1 cellular context compared by ENCODE assay signal in the genomic region with DNA sequence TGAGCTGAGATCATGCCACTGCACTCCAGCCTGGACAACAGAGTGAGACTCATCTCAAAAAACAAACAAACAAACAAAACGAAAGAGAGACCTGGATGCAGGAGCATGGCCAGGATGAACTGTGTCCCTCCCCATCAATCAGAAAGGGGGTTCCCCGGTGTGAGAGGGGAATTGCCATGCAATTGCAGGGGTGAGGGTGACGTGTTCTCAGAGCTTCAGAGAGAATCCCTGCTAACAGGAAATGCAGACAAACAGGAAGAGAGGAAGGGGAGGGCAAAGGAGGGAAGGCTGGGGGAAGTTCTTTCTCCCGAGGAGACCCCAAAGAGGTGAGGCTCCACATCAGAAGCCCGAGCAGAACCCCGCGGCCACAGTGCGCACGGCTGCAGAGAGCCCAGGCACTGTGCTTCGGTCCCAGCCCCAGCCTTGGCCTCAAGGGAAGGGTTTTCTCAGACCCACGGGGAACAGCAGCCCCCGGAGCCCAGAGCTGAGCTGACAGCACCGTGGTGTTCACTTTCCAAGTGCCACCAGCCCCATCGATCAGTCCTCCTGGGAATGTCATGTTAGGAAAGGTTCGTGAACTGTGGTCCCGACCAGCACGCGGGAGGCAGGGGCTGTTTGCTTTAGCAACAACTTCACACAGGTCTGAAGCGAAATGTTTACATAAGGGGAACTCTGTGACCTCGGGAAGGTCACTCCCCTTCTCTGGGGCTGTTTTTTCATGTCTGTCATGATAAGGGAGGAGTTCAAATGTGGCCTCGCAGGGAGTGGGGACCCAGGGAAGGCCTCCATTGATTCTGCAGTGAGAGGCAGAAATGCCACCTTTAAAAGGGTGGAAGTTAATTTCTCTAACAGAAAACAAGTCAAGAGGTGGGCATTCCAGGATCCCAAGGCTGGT.
TF ChIP-seq lines count a peak whose summit lies in the region.

No MANE protein-coding gene starts in this region.

TF ChIP-seq in HepG2, 621 proteins besides CTCF, POLR2A, EP300 and RAD21 (continued from another document and continues in another):
- TF ChIP-seq, protein P1, sequence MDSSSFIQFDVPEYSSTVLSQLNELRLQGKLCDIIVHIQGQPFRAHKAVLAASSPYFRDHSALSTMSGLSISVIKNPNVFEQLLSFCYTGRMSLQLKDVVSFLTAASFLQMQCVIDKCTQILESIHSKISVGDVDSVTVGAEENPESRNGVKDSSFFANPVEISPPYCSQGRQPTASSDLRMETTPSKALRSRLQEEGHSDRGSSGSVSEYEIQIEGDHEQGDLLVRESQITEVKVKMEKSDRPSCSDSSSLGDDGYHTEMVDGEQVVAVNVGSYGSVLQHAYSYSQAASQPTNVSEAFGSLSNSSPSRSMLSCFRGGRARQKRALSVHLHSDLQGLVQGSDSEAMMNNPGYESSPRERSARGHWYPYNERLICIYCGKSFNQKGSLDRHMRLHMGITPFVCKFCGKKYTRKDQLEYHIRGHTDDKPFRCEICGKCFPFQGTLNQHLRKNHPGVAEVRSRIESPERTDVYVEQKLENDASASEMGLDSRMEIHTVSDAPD (CRISPR knock-in tag; IDR thresholded peaks at IDR 0.05): no peak; the same call in 1 of the 2 replicates
- TF ChIP-seq, protein P2, sequence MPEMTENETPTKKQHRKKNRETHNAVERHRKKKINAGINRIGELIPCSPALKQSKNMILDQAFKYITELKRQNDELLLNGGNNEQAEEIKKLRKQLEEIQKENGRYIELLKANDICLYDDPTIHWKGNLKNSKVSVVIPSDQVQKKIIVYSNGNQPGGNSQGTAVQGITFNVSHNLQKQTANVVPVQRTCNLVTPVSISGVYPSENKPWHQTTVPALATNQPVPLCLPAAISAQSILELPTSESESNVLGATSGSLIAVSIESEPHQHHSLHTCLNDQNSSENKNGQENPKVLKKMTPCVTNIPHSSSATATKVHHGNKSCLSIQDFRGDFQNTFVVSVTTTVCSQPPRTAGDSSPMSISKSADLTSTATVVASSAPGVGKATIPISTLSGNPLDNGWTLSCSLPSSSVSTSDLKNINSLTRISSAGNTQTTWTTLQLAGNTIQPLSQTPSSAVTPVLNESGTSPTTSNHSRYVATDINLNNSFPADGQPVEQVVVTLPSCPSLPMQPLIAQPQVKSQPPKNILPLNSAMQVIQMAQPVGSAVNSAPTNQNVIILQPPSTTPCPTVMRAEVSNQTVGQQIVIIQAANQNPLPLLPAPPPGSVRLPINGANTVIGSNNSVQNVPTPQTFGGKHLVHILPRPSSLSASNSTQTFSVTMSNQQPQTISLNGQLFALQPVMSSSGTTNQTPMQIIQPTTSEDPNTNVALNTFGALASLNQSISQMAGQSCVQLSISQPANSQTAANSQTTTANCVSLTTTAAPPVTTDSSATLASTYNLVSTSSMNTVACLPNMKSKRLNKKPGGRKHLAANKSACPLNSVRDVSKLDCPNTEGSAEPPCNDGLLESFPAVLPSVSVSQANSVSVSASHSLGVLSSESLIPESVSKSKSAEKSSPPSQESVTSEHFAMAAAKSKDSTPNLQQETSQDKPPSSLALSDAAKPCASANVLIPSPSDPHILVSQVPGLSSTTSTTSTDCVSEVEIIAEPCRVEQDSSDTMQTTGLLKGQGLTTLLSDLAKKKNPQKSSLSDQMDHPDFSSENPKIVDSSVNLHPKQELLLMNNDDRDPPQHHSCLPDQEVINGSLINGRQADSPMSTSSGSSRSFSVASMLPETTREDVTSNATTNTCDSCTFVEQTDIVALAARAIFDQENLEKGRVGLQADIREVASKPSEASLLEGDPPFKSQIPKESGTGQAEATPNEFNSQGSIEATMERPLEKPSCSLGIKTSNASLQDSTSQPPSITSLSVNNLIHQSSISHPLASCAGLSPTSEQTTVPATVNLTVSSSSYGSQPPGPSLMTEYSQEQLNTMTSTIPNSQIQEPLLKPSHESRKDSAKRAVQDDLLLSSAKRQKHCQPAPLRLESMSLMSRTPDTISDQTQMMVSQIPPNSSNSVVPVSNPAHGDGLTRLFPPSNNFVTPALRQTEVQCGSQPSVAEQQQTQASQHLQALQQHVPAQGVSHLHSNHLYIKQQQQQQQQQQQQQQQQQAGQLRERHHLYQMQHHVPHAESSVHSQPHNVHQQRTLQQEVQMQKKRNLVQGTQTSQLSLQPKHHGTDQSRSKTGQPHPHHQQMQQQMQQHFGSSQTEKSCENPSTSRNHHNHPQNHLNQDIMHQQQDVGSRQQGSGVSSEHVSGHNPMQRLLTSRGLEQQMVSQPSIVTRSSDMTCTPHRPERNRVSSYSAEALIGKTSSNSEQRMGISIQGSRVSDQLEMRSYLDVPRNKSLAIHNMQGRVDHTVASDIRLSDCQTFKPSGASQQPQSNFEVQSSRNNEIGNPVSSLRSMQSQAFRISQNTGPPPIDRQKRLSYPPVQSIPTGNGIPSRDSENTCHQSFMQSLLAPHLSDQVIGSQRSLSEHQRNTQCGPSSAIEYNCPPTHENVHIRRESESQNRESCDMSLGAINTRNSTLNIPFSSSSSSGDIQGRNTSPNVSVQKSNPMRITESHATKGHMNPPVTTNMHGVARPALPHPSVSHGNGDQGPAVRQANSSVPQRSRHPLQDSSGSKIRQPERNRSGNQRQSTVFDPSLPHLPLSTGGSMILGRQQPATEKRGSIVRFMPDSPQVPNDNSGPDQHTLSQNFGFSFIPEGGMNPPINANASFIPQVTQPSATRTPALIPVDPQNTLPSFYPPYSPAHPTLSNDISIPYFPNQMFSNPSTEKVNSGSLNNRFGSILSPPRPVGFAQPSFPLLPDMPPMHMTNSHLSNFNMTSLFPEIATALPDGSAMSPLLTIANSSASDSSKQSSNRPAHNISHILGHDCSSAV (CRISPR knock-in tag; IDR thresholded peaks at IDR 0.05; ENCODE audit: borderline replicate concordance): 0 out of 2 replicates have a peak, but pooled peaks have one; percentile 9
- TF ChIP-seq DMAP1 (CRISPR knock-in tag; IDR thresholded peaks at IDR 0.05) (peak; percentile 67; the same call in 1 of the 2 replicates), ZNF24 (IDR thresholded peaks at IDR 0.05) (no peak), LCORL (IDR thresholded peaks at IDR 0.05) (no peak), LCORL (CRISPR knock-in tag; IDR thresholded peaks at IDR 0.05) (peak; percentile 97), TOPORS (CRISPR knock-in tag; IDR thresholded peaks at IDR 0.05) (peak; percentile 22; the same call in 1 of the 2 replicates), HDAC2 (CRISPR knock-in tag; IDR thresholded peaks at IDR 0.05) (peak; percentile 99), ARNT2 (CRISPR knock-in tag; IDR thresholded peaks at IDR 0.05; ENCODE audit: low read depth) (peak; percentile 84), XRCC5 (optimal IDR thresholded peaks at IDR 0.05; ENCODE audit: low read length) (peak; percentile 64), IKZF4 (CRISPR knock-in tag; IDR thresholded peaks at IDR 0.05; ENCODE audit: borderline replicate concordance, low read depth, not compliant biosample characterization) (peak; percentile 51), THYN1 (CRISPR knock-in tag; IDR thresholded peaks at IDR 0.05; ENCODE audit: borderline replicate concordance, low read depth) (no peak), ESRRA (CRISPR knock-in tag; IDR thresholded peaks at IDR 0.05; ENCODE audit: low read depth) (peak; percentile 96), CHCHD3 (CRISPR knock-in tag; IDR thresholded peaks at IDR 0.05) (no peak), ZNF3 (CRISPR knock-in tag; IDR thresholded peaks at IDR 0.05) (no peak), SMAD3 (CRISPR knock-in tag; IDR thresholded peaks at IDR 0.05) (peak; percentile 97), ZNF768 (CRISPR knock-in tag; IDR thresholded peaks at IDR 0.05) (0 out of 2 replicates have a peak, but pooled peaks have one; percentile 12), ZNF678 (CRISPR knock-in tag; IDR thresholded peaks at IDR 0.05) (0 out of 2 replicates have a peak, but pooled peaks have one; percentile 63), CEBPB (IDR thresholded peaks at IDR 0.05; ENCODE audit: borderline replicate concordance, low read depth, low read length) (peak; percentile 48; the same call in 1 of the 2 replicates)
- TF ChIP-seq, protein P3, sequence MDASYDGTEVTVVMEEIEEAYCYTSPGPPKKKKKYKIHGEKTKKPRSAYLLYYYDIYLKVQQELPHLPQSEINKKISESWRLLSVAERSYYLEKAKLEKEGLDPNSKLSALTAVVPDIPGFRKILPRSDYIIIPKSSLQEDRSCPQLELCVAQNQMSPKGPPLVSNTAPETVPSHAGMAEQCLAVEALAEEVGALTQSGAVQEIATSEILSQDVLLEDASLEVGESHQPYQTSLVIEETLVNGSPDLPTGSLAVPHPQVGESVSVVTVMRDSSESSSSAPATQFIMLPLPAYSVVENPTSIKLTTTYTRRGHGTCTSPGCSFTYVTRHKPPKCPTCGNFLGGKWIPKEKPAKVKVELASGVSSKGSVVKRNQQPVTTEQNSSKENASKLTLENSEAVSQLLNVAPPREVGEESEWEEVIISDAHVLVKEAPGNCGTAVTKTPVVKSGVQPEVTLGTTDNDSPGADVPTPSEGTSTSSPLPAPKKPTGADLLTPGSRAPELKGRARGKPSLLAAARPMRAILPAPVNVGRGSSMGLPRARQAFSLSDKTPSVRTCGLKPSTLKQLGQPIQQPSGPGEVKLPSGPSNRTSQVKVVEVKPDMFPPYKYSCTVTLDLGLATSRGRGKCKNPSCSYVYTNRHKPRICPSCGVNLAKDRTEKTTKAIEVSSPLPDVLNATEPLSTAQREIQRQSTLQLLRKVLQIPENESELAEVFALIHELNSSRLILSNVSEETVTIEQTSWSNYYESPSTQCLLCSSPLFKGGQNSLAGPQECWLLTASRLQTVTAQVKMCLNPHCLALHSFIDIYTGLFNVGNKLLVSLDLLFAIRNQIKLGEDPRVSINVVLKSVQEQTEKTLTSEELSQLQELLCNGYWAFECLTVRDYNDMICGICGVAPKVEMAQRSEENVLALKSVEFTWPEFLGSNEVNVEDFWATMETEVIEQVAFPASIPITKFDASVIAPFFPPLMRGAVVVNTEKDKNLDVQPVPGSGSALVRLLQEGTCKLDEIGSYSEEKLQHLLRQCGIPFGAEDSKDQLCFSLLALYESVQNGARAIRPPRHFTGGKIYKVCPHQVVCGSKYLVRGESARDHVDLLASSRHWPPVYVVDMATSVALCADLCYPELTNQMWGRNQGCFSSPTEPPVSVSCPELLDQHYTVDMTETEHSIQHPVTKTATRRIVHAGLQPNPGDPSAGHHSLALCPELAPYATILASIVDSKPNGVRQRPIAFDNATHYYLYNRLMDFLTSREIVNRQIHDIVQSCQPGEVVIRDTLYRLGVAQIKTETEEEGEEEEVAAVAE (CRISPR knock-in tag; IDR thresholded peaks at IDR 0.05; ENCODE audit: borderline replicate concordance): peak; percentile 85
- TF ChIP-seq, protein P4, sequence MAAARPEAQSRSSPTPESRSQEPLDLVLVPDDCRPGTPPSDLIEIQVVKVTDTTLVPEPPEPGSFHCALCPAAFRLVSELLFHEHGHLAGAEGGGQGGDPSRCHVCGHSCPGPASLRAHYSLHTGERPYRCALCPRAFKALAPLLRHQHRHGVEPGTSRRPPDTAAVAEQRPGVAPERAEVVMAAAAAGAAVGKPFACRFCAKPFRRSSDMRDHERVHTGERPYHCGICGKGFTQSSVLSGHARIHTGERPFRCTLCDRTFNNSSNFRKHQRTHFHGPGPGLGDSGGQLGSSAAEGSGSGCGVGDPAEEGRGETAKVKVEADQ (CRISPR knock-in tag; IDR thresholded peaks at IDR 0.05; ENCODE audit: borderline replicate concordance): no peak
- TF ChIP-seq, protein P5, sequence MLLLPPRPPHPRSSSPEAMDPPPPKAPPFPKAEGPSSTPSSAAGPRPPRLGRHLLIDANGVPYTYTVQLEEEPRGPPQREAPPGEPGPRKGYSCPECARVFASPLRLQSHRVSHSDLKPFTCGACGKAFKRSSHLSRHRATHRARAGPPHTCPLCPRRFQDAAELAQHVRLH (CRISPR knock-in tag; IDR thresholded peaks at IDR 0.05; ENCODE audit: borderline replicate concordance, low read depth): peak; percentile 86; the same call in 1 of the 2 replicates
- TF ChIP-seq, protein P6, sequence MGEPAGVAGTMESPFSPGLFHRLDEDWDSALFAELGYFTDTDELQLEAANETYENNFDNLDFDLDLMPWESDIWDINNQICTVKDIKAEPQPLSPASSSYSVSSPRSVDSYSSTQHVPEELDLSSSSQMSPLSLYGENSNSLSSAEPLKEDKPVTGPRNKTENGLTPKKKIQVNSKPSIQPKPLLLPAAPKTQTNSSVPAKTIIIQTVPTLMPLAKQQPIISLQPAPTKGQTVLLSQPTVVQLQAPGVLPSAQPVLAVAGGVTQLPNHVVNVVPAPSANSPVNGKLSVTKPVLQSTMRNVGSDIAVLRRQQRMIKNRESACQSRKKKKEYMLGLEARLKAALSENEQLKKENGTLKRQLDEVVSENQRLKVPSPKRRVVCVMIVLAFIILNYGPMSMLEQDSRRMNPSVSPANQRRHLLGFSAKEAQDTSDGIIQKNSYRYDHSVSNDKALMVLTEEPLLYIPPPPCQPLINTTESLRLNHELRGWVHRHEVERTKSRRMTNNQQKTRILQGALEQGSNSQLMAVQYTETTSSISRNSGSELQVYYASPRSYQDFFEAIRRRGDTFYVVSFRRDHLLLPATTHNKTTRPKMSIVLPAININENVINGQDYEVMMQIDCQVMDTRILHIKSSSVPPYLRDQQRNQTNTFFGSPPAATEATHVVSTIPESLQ (CRISPR knock-in tag; conservative IDR thresholded peaks at IDR 0.05): 0 out of 2 replicates have a peak, but pooled peaks have one; percentile 50
- TF ChIP-seq, protein P7, sequence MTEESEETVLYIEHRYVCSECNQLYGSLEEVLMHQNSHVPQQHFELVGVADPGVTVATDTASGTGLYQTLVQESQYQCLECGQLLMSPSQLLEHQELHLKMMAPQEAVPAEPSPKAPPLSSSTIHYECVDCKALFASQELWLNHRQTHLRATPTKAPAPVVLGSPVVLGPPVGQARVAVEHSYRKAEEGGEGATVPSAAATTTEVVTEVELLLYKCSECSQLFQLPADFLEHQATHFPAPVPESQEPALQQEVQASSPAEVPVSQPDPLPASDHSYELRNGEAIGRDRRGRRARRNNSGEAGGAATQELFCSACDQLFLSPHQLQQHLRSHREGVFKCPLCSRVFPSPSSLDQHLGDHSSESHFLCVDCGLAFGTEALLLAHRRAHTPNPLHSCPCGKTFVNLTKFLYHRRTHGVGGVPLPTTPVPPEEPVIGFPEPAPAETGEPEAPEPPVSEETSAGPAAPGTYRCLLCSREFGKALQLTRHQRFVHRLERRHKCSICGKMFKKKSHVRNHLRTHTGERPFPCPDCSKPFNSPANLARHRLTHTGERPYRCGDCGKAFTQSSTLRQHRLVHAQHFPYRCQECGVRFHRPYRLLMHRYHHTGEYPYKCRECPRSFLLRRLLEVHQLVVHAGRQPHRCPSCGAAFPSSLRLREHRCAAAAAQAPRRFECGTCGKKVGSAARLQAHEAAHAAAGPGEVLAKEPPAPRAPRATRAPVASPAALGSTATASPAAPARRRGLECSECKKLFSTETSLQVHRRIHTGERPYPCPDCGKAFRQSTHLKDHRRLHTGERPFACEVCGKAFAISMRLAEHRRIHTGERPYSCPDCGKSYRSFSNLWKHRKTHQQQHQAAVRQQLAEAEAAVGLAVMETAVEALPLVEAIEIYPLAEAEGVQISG (CRISPR knock-in tag; IDR thresholded peaks at IDR 0.05): peak; percentile 88
- TF ChIP-seq, protein P8, sequence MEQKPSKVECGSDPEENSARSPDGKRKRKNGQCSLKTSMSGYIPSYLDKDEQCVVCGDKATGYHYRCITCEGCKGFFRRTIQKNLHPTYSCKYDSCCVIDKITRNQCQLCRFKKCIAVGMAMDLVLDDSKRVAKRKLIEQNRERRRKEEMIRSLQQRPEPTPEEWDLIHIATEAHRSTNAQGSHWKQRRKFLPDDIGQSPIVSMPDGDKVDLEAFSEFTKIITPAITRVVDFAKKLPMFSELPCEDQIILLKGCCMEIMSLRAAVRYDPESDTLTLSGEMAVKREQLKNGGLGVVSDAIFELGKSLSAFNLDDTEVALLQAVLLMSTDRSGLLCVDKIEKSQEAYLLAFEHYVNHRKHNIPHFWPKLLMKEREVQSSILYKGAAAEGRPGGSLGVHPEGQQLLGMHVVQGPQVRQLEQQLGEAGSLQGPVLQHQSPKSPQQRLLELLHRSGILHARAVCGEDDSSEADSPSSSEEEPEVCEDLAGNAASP (CRISPR knock-in tag; IDR thresholded peaks at IDR 0.05; ENCODE audit: borderline replicate concordance): peak; percentile 97
